4 cellular contexts compared by ENCODE assay signal in the genomic region with DNA sequence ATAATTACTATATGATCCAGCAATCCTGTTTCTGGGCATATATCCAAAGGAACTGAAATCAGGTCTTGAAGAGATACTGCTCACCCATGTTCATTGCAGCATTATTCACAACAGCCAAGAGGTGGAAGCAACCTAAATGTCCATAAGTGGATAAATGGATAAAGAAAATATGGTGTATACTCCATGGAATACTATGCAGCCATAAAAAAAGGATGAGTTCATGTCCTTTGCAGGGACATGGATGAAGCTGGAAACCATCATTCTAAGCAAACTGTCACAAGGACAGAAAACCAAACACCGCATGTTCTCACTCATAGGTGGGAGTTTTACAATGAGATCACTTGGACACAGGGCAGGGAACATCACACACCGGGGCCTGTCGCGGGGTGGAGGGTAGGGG. TPM values are rescaled to one million over a fixed set of nuclear protein-coding genes. Genes with fewer than 3 reads are reported as not detected.
"Had no signal": no experiment of that assay in that cellular context is flagged by ENCODE, and none has a peak within 500 bp of the region (broad histone marks: within the 10 kb centered on the region; RNA-seq: fewer than 3 reads in every experiment).

No MANE protein-coding gene starts in this region.

RNA-seq across cellular contexts. Expression of a gene that starts 26.3 kb away (rescaled TPM):
- total RNA-seq: natural killer cell, osteoblast, pulmonary artery endothelial cell, smooth muscle cell had no signal
- polyA plus RNA-seq: smooth muscle cell had no signal

RNA-seq across cellular contexts. Expression of a gene that starts 55.0 kb away (rescaled TPM):
- total RNA-seq: smooth muscle cell had no signal
